1 cellular context compared by ENCODE assay signal in the genomic region with DNA sequence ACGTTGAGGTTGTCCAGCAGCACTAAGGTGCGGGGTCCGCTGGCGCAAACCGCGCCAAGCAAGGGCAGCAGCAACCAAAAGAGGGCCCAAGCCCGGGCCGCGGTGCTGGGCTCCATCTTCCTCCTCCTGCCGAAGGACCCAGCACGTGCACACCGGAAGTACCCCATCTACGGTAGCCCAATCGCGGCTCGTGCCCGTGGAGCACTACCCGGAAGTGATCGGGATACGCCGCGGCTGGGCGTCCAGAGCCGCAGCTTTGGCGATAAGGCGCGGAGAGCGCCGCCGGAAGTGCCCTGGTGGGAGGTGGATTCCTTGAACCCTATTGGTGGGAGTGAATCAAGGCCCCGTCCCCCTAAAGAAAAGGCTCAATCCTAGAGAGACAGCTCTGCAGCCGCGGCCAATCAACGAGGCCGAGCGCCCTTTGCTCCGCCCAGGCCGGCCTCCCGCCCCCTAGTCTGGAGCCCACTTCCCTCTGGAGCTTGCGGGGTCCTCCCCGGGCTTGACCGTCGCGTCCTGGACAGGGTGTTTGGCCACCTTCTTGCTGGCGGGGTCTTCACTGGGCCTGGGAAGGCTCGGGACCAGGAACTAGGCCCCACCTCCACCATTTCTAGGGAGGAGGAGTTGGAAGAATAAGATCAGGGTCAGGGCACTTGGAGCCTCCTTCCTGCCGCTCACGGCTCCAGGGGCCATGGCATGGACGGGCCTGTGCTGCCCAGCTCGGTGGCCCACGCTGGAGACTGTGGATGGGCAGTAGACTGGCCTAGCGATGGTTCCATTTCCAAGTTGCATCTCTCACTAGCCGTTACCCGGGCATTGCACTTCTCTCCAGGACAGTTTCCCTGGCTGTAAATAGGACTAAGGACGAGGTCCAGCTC.
TF ChIP-seq lines count a peak whose summit lies in the region.

A gene (minus strand): TSS at position 135 of the 875 bp plus-strand sequence. CDS start 19 bp downstream, at position 116.

TF ChIP-seq in K562, 482 proteins besides CTCF, POLR2A, EP300 and RAD21 (continued from another document and continues in another):
- TF ChIP-seq, protein P1, sequence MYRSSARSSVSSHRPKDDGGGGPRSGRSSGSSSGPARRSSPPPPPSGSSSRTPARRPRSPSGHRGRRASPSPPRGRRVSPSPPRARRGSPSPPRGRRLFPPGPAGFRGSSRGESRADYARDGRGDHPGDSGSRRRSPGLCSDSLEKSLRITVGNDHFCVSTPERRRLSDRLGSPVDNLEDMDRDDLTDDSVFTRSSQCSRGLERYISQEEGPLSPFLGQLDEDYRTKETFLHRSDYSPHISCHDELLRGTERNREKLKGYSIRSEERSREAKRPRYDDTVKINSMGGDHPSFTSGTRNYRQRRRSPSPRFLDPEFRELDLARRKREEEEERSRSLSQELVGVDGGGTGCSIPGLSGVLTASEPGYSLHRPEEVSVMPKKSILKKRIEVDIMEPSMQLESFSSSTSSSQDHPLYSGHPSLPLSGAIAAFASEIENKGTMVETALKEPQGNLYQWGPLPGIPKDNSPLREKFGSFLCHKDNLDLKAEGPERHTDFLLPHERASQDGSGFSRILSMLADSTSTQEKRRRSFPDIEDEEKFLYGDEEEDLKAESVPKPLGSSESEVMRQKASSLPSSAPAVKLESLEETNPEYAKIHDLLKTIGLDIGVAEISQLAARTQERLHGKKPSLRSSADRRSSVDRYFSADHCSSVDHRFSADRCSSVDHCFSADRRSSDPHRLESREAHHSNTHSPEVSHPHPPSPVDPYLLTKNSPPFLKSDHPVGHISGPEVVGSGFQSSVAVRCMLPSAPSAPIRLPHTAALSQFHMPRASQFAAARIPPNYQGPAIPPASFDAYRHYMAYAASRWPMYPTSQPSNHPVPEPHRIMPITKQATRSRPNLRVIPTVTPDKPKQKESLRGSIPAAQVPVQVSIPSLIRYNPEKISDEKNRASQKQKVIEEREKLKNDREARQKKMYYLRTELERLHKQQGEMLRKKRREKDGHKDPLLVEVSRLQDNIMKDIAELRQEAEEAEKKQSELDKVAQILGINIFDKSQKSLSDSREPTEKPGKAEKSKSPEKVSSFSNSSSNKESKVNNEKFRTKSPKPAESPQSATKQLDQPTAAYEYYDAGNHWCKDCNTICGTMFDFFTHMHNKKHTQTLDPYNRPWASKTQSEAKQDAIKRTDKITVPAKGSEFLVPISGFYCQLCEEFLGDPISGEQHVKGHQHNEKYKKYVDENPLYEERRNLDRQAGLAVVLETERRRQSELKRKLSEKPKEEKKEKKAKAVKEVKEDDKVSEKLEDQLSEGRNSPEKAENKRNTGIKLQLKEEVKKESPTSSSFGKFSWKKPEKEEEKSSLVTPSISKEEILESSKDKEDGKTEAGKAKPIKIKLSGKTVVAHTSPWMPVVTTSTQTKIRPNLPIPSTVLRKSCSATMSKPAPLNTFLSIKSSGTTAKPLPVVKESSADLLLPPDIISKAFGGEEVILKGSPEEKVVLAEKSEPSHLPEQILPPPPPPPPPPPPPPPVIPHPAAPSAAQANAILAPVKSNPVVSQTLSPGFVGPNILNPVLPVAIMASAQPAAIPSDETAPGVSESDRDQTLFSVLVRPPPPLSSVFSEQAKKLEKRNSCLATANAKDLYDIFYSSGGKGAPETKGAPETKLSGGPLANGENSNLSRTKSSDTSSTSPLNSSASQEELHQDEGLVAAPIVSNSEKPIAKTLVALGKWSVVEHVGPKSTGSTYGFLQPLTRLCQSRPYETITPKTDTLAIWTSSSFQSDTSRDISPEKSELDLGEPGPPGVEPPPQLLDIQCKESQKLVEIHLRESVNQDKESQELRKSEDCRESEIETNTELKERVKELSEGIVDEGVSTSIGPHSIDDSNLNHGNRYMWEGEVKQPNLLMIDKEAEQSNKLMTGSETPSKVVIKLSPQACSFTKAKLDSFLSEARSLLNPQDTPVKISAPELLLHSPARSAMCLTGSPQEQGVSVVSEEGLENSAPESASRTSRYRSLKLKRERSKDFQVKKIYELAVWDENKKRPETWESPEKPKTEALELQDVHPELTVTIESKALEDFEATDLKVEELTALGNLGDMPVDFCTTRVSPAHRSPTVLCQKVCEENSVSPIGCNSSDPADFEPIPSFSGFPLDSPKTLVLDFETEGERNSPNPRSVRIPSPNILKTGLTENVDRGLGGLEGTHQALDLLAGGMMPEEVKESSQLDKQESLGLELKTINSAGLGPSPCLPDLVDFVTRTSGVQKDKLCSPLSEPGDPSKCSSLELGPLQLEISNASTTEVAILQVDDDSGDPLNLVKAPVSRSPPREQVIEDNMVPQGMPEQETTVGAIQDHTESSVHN (IDR thresholded peaks at IDR 0.05; ENCODE audit: borderline replicate concordance in 1 of 2, low read depth in 1 of 2), result no peak
- TF ChIP-seq RUNX1 (IDR thresholded peaks at IDR 0.05; ENCODE audit: low read depth) (no peak), PTBP1 (IDR thresholded peaks at IDR 0.05; ENCODE audit: low read depth, low read length) (no peak), NR4A1 (CRISPR knock-in tag; IDR thresholded peaks at IDR 0.05) (0 out of 2 replicates have a peak, but pooled peaks have one; percentile 14), NR4A1 (tag; IDR thresholded peaks at IDR 0.05) (no peak), SMARCE1 (IDR thresholded peaks at IDR 0.05) (no peak), NRF1 (conservative IDR thresholded peaks at IDR 0.05 in 1 of 2, IDR thresholded peaks at IDR 0.05 in 1 of 2) (peak; percentile 69 to 71), NELFE (IDR thresholded peaks at IDR 0.05; ENCODE audit: insufficient read depth, insufficient read length) (no peak), CEBPG (CRISPR knock-in tag; IDR thresholded peaks at IDR 0.05) (0 out of 2 replicates have a peak, but pooled peaks have one; percentile 47), CEBPG (tag; conservative IDR thresholded peaks at IDR 0.05 in 1 of 2, IDR thresholded peaks at IDR 0.05 in 1 of 2) (no peak), TCF3 (CRISPR knock-in tag; IDR thresholded peaks at IDR 0.05) (no peak), HIVEP1 (CRISPR knock-in tag; IDR thresholded peaks at IDR 0.05) (peak; percentile 73; the same call in 1 of the 2 replicates), JUN (IDR thresholded peaks at IDR 0.05; ENCODE audit: borderline replicate concordance, low read depth, low read length) (no peak; the same call in 1 of the 2 replicates), JUN (CRISPR knock-in tag; IDR thresholded peaks at IDR 0.05; ENCODE audit: borderline replicate concordance) (peak; percentile 74; the same call in 1 of the 2 replicates), IFI16 (CRISPR knock-in tag; IDR thresholded peaks at IDR 0.05) (no peak), THRAP3 (IDR thresholded peaks at IDR 0.05; ENCODE audit: borderline replicate concordance) (no peak), MTA2 (IDR thresholded peaks at IDR 0.05; ENCODE audit: low read depth) (no peak; the same call in 1 of the 2 replicates), ARNT (IDR thresholded peaks at IDR 0.05) (0 out of 4 replicates have a peak, but pooled peaks of 1 of the 2 experiments have one; percentile 43), SAFB2 (IDR thresholded peaks at IDR 0.05; ENCODE audit: borderline replicate concordance, low read depth, low read length, severe bottlenecking) (no peak), RHOXF2B (CRISPR knock-in tag; conservative IDR thresholded peaks at IDR 0.05) (no peak), ZNF232 (CRISPR knock-in tag; IDR thresholded peaks at IDR 0.05) (no peak; the same call in 1 of the 2 replicates), MYNN (IDR thresholded peaks at IDR 0.05) (no peak), MYNN (CRISPR knock-in tag; IDR thresholded peaks at IDR 0.05) (no peak), YBX1 (IDR thresholded peaks at IDR 0.05) (no peak), U2AF1 (optimal IDR thresholded peaks at IDR 0.05; ENCODE audit: low read depth, low read length) (no peak), SIX5 (IDR thresholded peaks at IDR 0.05; ENCODE audit: borderline replicate concordance in 1 of 2, insufficient read depth in 1 of 2, low read depth in 1 of 2, low read length in 2 of 2) (peak in 1 of 2 experiments; percentile 5; a peak in 1 of 4 replicates)
- TF ChIP-seq, protein P2, sequence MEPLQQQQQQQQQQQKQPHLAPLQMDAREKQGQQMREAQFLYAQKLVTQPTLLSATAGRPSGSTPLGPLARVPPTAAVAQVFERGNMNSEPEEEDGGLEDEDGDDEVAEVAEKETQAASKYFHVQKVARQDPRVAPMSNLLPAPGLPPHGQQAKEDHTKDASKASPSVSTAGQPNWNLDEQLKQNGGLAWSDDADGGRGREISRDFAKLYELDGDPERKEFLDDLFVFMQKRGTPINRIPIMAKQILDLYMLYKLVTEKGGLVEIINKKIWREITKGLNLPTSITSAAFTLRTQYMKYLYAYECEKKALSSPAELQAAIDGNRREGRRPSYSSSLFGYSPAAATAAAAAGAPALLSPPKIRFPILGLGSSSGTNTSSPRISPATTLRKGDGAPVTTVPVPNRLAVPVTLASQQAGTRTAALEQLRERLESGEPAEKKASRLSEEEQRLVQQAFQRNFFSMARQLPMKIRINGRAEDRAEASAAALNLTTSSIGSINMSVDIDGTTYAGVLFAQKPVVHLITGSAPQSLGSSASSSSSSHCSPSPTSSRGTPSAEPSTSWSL (CRISPR knock-in tag; IDR thresholded peaks at IDR 0.05; ENCODE audit: borderline replicate concordance), result no peak; the same call in 1 of the 2 replicates
- TF ChIP-seq, protein P3, sequence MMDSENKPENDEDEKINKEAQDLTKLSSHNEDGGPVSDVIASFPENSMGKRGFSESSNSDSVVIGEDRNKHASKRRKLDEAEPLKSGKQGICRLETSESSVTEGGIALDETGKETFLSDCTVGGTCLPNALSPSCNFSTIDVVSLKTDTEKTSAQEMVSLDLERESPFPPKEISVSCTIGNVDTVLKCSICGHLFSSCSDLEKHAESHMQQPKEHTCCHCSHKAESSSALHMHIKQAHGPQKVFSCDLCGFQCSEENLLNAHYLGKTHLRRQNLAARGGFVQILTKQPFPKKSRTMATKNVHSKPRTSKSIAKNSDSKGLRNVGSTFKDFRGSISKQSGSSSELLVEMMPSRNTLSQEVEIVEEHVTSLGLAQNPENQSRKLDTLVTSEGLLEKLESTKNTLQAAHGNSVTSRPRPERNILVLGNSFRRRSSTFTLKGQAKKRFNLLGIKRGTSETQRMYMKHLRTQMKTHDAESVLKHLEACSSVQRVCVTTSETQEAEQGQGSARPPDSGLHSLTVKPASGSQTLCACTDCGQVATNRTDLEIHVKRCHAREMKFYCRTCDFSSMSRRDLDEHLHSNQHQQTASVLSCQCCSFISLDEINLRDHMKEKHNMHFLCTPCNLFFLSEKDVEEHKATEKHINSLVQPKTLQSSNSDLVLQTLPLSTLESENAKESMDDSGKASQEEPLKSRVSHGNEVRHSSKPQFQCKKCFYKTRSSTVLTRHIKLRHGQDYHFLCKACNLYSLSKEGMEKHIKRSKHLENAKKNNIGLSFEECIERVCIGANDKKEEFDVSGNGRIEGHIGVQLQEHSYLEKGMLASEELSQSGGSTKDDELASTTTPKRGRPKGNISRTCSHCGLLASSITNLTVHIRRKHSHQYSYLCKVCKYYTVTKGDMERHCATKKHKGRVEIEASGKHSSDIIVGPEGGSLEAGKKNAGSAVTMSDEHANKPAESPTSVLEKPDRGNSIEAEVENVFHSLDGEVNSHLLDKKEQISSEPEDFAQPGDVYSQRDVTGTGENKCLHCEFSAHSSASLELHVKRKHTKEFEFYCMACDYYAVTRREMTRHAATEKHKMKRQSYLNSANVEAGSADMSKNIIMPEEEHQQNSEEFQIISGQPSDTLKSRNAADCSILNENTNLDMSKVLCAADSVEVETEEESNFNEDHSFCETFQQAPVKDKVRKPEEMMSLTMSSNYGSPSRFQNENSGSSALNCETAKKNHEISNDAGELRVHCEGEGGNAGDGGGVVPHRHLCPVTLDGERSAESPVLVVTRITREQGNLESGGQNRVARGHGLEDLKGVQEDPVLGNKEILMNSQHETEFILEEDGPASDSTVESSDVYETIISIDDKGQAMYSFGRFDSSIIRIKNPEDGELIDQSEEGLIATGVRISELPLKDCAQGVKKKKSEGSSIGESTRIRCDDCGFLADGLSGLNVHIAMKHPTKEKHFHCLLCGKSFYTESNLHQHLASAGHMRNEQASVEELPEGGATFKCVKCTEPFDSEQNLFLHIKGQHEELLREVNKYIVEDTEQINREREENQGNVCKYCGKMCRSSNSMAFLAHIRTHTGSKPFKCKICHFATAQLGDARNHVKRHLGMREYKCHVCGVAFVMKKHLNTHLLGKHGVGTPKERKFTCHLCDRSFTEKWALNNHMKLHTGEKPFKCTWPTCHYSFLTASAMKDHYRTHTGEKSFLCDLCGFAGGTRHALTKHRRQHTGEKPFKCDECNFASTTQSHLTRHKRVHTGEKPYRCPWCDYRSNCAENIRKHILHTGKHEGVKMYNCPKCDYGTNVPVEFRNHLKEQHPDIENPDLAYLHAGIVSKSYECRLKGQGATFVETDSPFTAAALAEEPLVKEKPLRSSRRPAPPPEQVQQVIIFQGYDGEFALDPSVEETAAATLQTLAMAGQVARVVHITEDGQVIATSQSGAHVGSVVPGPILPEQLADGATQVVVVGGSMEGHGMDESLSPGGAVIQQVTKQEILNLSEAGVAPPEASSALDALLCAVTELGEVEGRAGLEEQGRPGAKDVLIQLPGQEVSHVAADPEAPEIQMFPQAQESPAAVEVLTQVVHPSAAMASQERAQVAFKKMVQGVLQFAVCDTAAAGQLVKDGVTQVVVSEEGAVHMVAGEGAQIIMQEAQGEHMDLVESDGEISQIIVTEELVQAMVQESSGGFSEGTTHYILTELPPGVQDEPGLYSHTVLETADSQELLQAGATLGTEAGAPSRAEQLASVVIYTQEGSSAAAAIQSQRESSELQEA (IDR thresholded peaks at IDR 0.05; ENCODE audit: low read depth), result peak; percentile 88
- TF ChIP-seq, protein P4, sequence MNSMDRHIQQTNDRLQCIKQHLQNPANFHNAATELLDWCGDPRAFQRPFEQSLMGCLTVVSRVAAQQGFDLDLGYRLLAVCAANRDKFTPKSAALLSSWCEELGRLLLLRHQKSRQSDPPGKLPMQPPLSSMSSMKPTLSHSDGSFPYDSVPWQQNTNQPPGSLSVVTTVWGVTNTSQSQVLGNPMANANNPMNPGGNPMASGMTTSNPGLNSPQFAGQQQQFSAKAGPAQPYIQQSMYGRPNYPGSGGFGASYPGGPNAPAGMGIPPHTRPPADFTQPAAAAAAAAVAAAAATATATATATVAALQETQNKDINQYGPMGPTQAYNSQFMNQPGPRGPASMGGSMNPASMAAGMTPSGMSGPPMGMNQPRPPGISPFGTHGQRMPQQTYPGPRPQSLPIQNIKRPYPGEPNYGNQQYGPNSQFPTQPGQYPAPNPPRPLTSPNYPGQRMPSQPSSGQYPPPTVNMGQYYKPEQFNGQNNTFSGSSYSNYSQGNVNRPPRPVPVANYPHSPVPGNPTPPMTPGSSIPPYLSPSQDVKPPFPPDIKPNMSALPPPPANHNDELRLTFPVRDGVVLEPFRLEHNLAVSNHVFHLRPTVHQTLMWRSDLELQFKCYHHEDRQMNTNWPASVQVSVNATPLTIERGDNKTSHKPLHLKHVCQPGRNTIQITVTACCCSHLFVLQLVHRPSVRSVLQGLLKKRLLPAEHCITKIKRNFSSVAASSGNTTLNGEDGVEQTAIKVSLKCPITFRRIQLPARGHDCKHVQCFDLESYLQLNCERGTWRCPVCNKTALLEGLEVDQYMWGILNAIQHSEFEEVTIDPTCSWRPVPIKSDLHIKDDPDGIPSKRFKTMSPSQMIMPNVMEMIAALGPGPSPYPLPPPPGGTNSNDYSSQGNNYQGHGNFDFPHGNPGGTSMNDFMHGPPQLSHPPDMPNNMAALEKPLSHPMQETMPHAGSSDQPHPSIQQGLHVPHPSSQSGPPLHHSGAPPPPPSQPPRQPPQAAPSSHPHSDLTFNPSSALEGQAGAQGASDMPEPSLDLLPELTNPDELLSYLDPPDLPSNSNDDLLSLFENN (IDR thresholded peaks at IDR 0.05; ENCODE audit: low read depth in 2 of 2, low read length in 2 of 2), result 0 out of 4 replicates have a peak, but pooled peaks of 1 of the 2 experiments have one; percentile 15
- TF ChIP-seq, protein P5, sequence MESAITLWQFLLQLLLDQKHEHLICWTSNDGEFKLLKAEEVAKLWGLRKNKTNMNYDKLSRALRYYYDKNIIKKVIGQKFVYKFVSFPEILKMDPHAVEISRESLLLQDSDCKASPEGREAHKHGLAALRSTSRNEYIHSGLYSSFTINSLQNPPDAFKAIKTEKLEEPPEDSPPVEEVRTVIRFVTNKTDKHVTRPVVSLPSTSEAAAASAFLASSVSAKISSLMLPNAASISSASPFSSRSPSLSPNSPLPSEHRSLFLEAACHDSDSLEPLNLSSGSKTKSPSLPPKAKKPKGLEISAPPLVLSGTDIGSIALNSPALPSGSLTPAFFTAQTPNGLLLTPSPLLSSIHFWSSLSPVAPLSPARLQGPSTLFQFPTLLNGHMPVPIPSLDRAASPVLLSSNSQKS (CRISPR knock-in tag; IDR thresholded peaks at IDR 0.05), result no peak
